9 cellular contexts compared by ENCODE assay signal in genomic region chr2:33477473-33478468, GRCh38. TPM values are rescaled to one million over a fixed set of nuclear protein-coding genes. Genes with fewer than 3 reads are reported as not detected.
DNase-seq lines count a peak whose midpoint lies in the region; ATAC-seq, FAIRE-seq and TF ChIP-seq lines count a peak whose summit lies in the region.
"Had no signal": no experiment of that assay in that cellular context is flagged by ENCODE, and none has a peak within 500 bp of the region (broad histone marks: within the 10 kb centered on the region; RNA-seq: fewer than 3 reads in every experiment).

No MANE protein-coding gene starts in this region.

- peak overlapping the region; percentile 95 for H3K27ac ChIP-seq in left ventricle myocardium inferior (replicated peaks)
- peak overlapping the region; percentile 44 to 93 for H3K27ac ChIP-seq in small intestine (ENCODE audit: low read depth in 1 of 2, low read length in 1 of 2)
- H3K27ac ChIP-seq: C4-2B had no signal

- intact Hi-C loops in left ventricle myocardium inferior (cut with micrococcal nuclease), result loop anchor here (5.0 kb wide), 1 partner anchor 105 kb away; no protein-coding TSS in a partner anchor

- no peaks in the 10 kb centered on the region for H3K9me3 ChIP-seq in left ventricle myocardium inferior (replicated peaks)
- no peaks in the 10 kb centered on the region for H3K9me3 ChIP-seq in small intestine (ENCODE audit: control insufficient read depth, low read depth)

- no peak for FAIRE-seq in small intestine (lab: Jason Lieb, UNC)

- no peak for TF ChIP-seq CTCF in left ventricle myocardium inferior (IDR thresholded peaks at IDR 0.05; ENCODE audit: borderline replicate concordance)

- no peaks in the 10 kb centered on the region for H3K27me3 ChIP-seq in left ventricle myocardium inferior (ENCODE audit: low read depth)
- no peaks in the 10 kb centered on the region for H3K27me3 ChIP-seq in small intestine (ENCODE audit: control insufficient read depth in 2 of 2, insufficient read depth in 2 of 2, low read length in 2 of 2)

- H3K4me1 ChIP-seq in left ventricle myocardium inferior (peaks cover 77% of the 10 kb centered on the region), small intestine (ENCODE audit: control insufficient read depth in 2 of 2, insufficient read depth in 1 of 2, low read depth in 1 of 2, low read length in 1 of 2) (peaks cover 1 to 2% of the 10 kb centered on the region in 2 donors)

- H3K36me3 ChIP-seq in left ventricle myocardium inferior (no peaks in the 10 kb centered on the region), small intestine (ENCODE audit: control insufficient read depth in 2 of 2, insufficient read depth in 2 of 2, low read length in 2 of 2) (no peaks in the 10 kb centered on the region)

- 41 to 54% (median 46%) methylated on average over 20 of the region's 20 CpGs for WGBS in small intestine, 3 donors

- ATAC-seq in HG03095 (IDR thresholded peaks at IDR 0.05; ENCODE audit: unreplicated experiment), result peak; percentile 35

- DNase-seq in activated T-cell treated with anti-CD3 and anti-CD28 coated beads for 24 hours (ENCODE audit: low read depth) (peak; percentile 21), activated T-cell treated with anti-CD3 and anti-CD28 coated beads for 4 hours (no peak), UCSD-AML1 (lab: John Stamatoyannopoulos, UW; ENCODE audit: unreplicated experiment) (peak; percentile 63), left ventricle myocardium inferior (peak; percentile 36), small intestine (peak; percentile 23), RKO (ENCODE audit: low spot score) (no peak), EL (no peak)

- peak overlapping the region; percentile 70 for H3K4me3 ChIP-seq in left ventricle myocardium inferior
- peak overlapping the region in 1 of 2 donors; percentile 10 for H3K4me3 ChIP-seq in small intestine (ENCODE audit: low read depth in 1 of 2, low read length in 2 of 2)

RNA-seq across cellular contexts. Expression of gene RASGRP3, which starts 1.3 kb away (rescaled TPM):
- total RNA-seq in left ventricle myocardium inferior, result 69.2 TPM
- polyA plus RNA-seq in small intestine, result 1 to 10 TPM; 1.6 to 3.9 (median 3.8) TPM

Comparison
In these comparisons a context has a peak if more than half of its experiments do, and no peak if none do; other contexts are left out.
1. DNase-seq: peak in activated T-cell treated with anti-CD3 and anti-CD28 coated beads for 24 hours (single experiment), UCSD-AML1 (single experiment), left ventricle myocardium inferior (single experiment) and small intestine (single experiment); none in activated T-cell treated with anti-CD3 and anti-CD28 coated beads for 4 hours (single experiment), RKO (single experiment) and EL (single experiment).